1 cellular context compared by ENCODE assay signal in the genomic region with DNA sequence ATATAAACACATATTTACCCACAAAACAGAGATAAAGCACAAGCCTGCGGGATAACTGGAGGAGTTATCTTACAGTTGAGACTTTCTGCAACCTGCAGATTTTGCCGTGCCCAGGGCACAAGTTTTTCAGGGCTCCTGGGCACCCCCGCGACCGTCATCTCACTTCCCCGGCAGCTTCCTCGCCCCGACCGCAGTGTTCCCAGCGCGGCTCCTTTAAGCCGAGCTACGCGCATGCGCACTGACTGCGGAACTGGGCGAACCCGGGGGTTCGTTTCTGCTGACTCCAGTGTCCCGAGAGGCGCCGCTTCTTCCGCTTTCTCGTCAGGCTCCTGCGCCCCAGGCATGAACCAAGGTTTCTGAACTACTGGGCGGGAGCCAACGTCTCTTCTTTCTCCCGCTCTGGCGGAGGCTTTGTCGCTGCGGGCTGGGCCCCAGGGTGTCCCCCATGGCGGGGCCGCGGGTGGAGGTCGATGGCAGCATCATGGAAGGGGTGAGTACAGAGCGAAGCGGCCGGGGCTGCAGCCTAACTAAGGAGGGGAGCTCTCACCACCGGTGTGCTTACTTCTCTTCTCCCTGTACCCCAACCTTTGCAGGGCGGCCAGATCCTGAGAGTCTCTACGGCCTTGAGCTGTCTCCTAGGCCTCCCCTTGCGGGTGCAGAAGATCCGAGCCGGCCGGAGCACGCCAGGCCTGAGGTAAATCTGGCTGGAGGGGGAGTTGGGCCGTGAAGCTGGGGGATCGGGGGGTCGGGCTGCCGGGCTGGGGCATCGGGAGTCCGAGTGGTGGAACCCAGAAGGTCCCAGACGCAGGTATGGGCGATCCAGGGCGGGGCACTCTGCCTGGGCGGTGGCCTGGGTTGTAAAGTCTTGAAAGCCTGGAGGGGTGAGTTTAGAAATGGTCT.
TF ChIP-seq lines count a peak whose summit lies in the region.

RTCA (plus strand) TSS at position 286 of the 900 bp plus-strand sequence; CDS start at position 446, 160 bp downstream.

TF ChIP-seq in K562, 482 proteins besides CTCF, POLR2A, EP300 and RAD21 (continued from another document and continues in another):
- TF ChIP-seq ZFP1 (CRISPR knock-in tag; IDR thresholded peaks at IDR 0.05) (no peak), GATAD2A (IDR thresholded peaks at IDR 0.05) (no peak), ZNF316 (IDR thresholded peaks at IDR 0.05) (peak; percentile 90), PHTF2 (CRISPR knock-in tag; IDR thresholded peaks at IDR 0.05) (no peak), ZNF644 (tag; IDR thresholded peaks at IDR 0.05; ENCODE audit: low read depth) (no peak), FOXA3 (CRISPR knock-in tag; conservative IDR thresholded peaks at IDR 0.05 in 1 of 2, IDR thresholded peaks at IDR 0.05 in 1 of 2) (no peak), MTA3 (IDR thresholded peaks at IDR 0.05; ENCODE audit: borderline replicate concordance) (no peak), MBD1 (CRISPR knock-in tag; IDR thresholded peaks at IDR 0.05) (no peak), RBM25 (IDR thresholded peaks at IDR 0.05; ENCODE audit: low read depth, low read length, severe bottlenecking) (no peak), HEY1 (CRISPR knock-in tag; IDR thresholded peaks at IDR 0.05; ENCODE audit: borderline replicate concordance) (no peak), POLR3A (IDR thresholded peaks at IDR 0.05; ENCODE audit: borderline replicate concordance, extremely low read depth, insufficient read depth, insufficient read length) (no peak), POLR2B (IDR thresholded peaks at IDR 0.05; ENCODE audit: low read depth, partially characterized antibody) (peak; percentile 92), CHD4 (IDR thresholded peaks at IDR 0.05; ENCODE audit: insufficient read depth, insufficient replicate concordance, low read depth, low read length, poor library complexity, severe bottlenecking) (no peak), ZZZ3 (IDR thresholded peaks at IDR 0.05) (no peak), HMGXB4 (CRISPR knock-in tag; IDR thresholded peaks at IDR 0.05) (no peak), GABPB1 (CRISPR knock-in tag; IDR thresholded peaks at IDR 0.05) (peak; percentile 80), ZNF253 (CRISPR knock-in tag; conservative IDR thresholded peaks at IDR 0.05) (no peak), HDAC6 (IDR thresholded peaks at IDR 0.05; ENCODE audit: low read depth, low read length) (no peak), ZNF124 (CRISPR knock-in tag; IDR thresholded peaks at IDR 0.05) (no peak), FOXJ2 (tag; IDR thresholded peaks at IDR 0.05) (0 out of 2 replicates have a peak, but pooled peaks have one; percentile 10), NELFE (IDR thresholded peaks at IDR 0.05; ENCODE audit: insufficient read depth, insufficient read length) (no peak), ZBTB34 (CRISPR knock-in tag; IDR thresholded peaks at IDR 0.05) (no peak), CC2D1A (IDR thresholded peaks at IDR 0.05) (no peak), EHMT2 (IDR thresholded peaks at IDR 0.05) (no peak), ZC3H4 (CRISPR knock-in tag; IDR thresholded peaks at IDR 0.05; ENCODE audit: borderline replicate concordance) (no peak), BMI1 (IDR thresholded peaks at IDR 0.05; ENCODE audit: low read length) (no peak), ETV5 (CRISPR knock-in tag; IDR thresholded peaks at IDR 0.05; ENCODE audit: low read depth) (peak; percentile 44; the same call in 1 of the 2 replicates), TAL1 (IDR thresholded peaks at IDR 0.05) (peak; percentile 0; the same call in 1 of the 2 replicates), NFIC (IDR thresholded peaks at IDR 0.05) (peak; percentile 61), TCF7 (IDR thresholded peaks at IDR 0.05; ENCODE audit: borderline replicate concordance) (no peak), SAP30 (IDR thresholded peaks at IDR 0.05; ENCODE audit: borderline replicate concordance, insufficient read depth, low read depth, low read length, poor library complexity, severe bottlenecking) (peak; percentile 62), SMARCA4 (IDR thresholded peaks at IDR 0.05) (no peak; the same call in 1 of the 2 replicates), ZNF217 (CRISPR knock-in tag; IDR thresholded peaks at IDR 0.05) (no peak), PHB (CRISPR knock-in tag; IDR thresholded peaks at IDR 0.05) (no peak), NR2F6 (CRISPR knock-in tag; IDR thresholded peaks at IDR 0.05) (no peak), SMAD1 (IDR thresholded peaks at IDR 0.05; ENCODE audit: low read depth, low read length, partially characterized antibody) (no peak), TAF1 (IDR thresholded peaks at IDR 0.05; ENCODE audit: control insufficient read depth, extremely low read depth, insufficient read depth, low read length, severe bottlenecking) (peak; percentile 87), THRAP3 (IDR thresholded peaks at IDR 0.05; ENCODE audit: borderline replicate concordance) (no peak), PPARD (CRISPR knock-in tag; IDR thresholded peaks at IDR 0.05) (no peak), POLR2G (IDR thresholded peaks at IDR 0.05; ENCODE audit: low read depth, low read length) (peak; percentile 90), CXXC5 (CRISPR knock-in tag; IDR thresholded peaks at IDR 0.05) (peak; percentile 38), ZNF3 (CRISPR knock-in tag; IDR thresholded peaks at IDR 0.05) (no peak), E2F6 (IDR thresholded peaks at IDR 0.05; ENCODE audit: borderline replicate concordance in 1 of 2, extremely low read depth in 1 of 2, insufficient read depth in 1 of 2, insufficient read length in 1 of 2, low read depth in 1 of 2, low read length in 1 of 2, poor library complexity in 1 of 2, severe bottlenecking in 1 of 2) (peak; percentile 29 to 32), ZNF561 (CRISPR knock-in tag; conservative IDR thresholded peaks at IDR 0.05) (no peak), POLR2AphosphoS2 (IDR thresholded peaks at IDR 0.05; ENCODE audit: low read length) (no peak)
- TF ChIP-seq, protein P1, sequence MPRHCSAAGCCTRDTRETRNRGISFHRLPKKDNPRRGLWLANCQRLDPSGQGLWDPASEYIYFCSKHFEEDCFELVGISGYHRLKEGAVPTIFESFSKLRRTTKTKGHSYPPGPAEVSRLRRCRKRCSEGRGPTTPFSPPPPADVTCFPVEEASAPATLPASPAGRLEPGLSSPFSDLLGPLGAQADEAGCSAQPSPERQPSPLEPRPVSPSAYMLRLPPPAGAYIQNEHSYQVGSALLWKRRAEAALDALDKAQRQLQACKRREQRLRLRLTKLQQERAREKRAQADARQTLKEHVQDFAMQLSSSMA (CRISPR knock-in tag; IDR thresholded peaks at IDR 0.05): no peak
- TF ChIP-seq, protein P2, sequence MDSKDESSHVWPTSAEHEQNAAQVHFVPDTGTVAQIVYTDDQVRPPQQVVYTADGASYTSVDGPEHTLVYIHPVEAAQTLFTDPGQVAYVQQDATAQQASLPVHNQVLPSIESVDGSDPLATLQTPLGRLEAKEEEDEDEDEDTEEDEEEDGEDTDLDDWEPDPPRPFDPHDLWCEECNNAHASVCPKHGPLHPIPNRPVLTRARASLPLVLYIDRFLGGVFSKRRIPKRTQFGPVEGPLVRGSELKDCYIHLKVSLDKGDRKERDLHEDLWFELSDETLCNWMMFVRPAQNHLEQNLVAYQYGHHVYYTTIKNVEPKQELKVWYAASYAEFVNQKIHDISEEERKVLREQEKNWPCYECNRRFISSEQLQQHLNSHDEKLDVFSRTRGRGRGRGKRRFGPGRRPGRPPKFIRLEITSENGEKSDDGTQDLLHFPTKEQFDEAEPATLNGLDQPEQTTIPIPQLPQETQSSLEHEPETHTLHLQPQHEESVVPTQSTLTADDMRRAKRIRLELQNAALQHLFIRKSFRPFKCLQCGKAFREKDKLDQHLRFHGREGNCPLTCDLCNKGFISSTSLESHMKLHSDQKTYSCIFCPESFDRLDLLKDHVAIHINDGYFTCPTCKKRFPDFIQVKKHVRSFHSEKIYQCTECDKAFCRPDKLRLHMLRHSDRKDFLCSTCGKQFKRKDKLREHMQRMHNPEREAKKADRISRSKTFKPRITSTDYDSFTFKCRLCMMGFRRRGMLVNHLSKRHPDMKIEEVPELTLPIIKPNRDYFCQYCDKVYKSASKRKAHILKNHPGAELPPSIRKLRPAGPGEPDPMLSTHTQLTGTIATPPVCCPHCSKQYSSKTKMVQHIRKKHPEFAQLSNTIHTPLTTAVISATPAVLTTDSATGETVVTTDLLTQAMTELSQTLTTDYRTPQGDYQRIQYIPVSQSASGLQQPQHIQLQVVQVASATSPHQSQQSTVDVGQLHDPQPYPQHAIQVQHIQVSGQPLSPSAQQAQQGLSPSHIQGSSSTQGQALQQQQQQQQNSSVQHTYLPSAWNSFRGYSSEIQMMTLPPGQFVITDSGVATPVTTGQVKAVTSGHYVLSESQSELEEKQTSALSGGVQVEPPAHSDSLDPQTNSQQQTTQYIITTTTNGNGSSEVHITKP (IDR thresholded peaks at IDR 0.05; ENCODE audit: partially characterized antibody): peak; percentile 81
- TF ChIP-seq, protein P3, sequence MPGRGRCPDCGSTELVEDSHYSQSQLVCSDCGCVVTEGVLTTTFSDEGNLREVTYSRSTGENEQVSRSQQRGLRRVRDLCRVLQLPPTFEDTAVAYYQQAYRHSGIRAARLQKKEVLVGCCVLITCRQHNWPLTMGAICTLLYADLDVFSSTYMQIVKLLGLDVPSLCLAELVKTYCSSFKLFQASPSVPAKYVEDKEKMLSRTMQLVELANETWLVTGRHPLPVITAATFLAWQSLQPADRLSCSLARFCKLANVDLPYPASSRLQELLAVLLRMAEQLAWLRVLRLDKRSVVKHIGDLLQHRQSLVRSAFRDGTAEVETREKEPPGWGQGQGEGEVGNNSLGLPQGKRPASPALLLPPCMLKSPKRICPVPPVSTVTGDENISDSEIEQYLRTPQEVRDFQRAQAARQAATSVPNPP (IDR thresholded peaks at IDR 0.05; ENCODE audit: borderline replicate concordance, insufficient read depth, insufficient read length): no peak
- TF ChIP-seq, protein P4, sequence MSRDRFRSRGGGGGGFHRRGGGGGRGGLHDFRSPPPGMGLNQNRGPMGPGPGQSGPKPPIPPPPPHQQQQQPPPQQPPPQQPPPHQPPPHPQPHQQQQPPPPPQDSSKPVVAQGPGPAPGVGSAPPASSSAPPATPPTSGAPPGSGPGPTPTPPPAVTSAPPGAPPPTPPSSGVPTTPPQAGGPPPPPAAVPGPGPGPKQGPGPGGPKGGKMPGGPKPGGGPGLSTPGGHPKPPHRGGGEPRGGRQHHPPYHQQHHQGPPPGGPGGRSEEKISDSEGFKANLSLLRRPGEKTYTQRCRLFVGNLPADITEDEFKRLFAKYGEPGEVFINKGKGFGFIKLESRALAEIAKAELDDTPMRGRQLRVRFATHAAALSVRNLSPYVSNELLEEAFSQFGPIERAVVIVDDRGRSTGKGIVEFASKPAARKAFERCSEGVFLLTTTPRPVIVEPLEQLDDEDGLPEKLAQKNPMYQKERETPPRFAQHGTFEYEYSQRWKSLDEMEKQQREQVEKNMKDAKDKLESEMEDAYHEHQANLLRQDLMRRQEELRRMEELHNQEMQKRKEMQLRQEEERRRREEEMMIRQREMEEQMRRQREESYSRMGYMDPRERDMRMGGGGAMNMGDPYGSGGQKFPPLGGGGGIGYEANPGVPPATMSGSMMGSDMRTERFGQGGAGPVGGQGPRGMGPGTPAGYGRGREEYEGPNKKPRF (IDR thresholded peaks at IDR 0.05; ENCODE audit: low read depth, low read length): no peak
- TF ChIP-seq, protein P5, sequence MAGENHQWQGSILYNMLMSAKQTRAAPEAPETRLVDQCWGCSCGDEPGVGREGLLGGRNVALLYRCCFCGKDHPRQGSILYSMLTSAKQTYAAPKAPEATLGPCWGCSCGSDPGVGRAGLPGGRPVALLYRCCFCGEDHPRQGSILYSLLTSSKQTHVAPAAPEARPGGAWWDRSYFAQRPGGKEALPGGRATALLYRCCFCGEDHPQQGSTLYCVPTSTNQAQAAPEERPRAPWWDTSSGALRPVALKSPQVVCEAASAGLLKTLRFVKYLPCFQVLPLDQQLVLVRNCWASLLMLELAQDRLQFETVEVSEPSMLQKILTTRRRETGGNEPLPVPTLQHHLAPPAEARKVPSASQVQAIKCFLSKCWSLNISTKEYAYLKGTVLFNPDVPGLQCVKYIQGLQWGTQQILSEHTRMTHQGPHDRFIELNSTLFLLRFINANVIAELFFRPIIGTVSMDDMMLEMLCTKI (IDR thresholded peaks at IDR 0.05; ENCODE audit: partially characterized antibody): no peak
